ENCODE assay signal across 8 cellular contexts in genomic region chr2:165877565-165878550, GRCh38.
DNase-seq lines count a peak whose midpoint lies in the region; ATAC-seq and TF ChIP-seq lines count a peak whose summit lies in the region.
"Had no signal": no experiment of that assay in that cellular context is flagged by ENCODE, and none has a peak within 500 bp of the region (broad histone marks: within the 10 kb centered on the region; RNA-seq: fewer than 3 reads in every experiment).

No MANE protein-coding gene starts in this region.

- POLR2A ChIA-PET in HEK293T (lab: Yijun Ruan, JAX): no interaction called here

- peak overlapping the region; percentile 48 to 70 for H3K27ac Mint-ChIP-seq in natural killer cell

- DNase-seq in NOMO-1 treated with DMSO at 0.1 percent for 48 hours (lab: John Stamatoyannopoulos, UW; ENCODE audit: unreplicated experiment) (peak; percentile 85), natural killer cell (no peak), DMS114 treated with DMSO at 0.1 percent for 48 hours (lab: John Stamatoyannopoulos, UW; ENCODE audit: unreplicated experiment) (no peak), HEK293T (ENCODE audit: extremely low spot score) (no peak), foreskin melanocyte (no peak)
- DNase-seq: caudate nucleus had no signal

- H3K4me1 Mint-ChIP-seq in natural killer cell: peaks cover 26 to 28% of the 10 kb centered on the region in 2 donors

- H3K9me3 Mint-ChIP-seq in natural killer cell: no peaks in the 10 kb centered on the region

- CTCF ChIA-PET in HEK293T (lab: Yijun Ruan, JAX): interaction anchor here (0.6 kb wide), 1 partner anchor 501 kb away, joined by 3 read pairs; no protein-coding TSS in a partner anchor

- peak overlapping the region; percentile 25 for H3K4me3 Mint-ChIP-seq in natural killer cell

- H3K36me3 Mint-ChIP-seq in natural killer cell: peaks cover 13% of the 10 kb centered on the region

- ATAC-seq in GM18868 (IDR thresholded peaks at IDR 0.05; ENCODE audit: unreplicated experiment) (peak; percentile 70), HG02610 (IDR thresholded peaks at IDR 0.05; ENCODE audit: unreplicated experiment) (peak; percentile 76), natural killer cell (peak; percentile 60 to 76 (median 66))

- no peak for TF ChIP-seq CTCF in natural killer cell (IDR thresholded peaks at IDR 0.05)

- H3K27me3 Mint-ChIP-seq in natural killer cell (ENCODE audit: low read depth in 2 of 2): no peaks in the 10 kb centered on the region

- intact Hi-C loops in natural killer cell (cut with micrococcal nuclease): no loop called here

TF ChIP-seq in HEK293T, 16 proteins besides CTCF, POLR2A, EP300 and RAD21:
- TF ChIP-seq ZNF384 (IDR thresholded peaks at IDR 0.05): no peak
- no peak for TF ChIP-seq NFRKB (IDR thresholded peaks at IDR 0.05)
- TF ChIP-seq LEF1 (IDR thresholded peaks at IDR 0.05; ENCODE audit: borderline replicate concordance): no peak
- TF ChIP-seq, protein P1, sequence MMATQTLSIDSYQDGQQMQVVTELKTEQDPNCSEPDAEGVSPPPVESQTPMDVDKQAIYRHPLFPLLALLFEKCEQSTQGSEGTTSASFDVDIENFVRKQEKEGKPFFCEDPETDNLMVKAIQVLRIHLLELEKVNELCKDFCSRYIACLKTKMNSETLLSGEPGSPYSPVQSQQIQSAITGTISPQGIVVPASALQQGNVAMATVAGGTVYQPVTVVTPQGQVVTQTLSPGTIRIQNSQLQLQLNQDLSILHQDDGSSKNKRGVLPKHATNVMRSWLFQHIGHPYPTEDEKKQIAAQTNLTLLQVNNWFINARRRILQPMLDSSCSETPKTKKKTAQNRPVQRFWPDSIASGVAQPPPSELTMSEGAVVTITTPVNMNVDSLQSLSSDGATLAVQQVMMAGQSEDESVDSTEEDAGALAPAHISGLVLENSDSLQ (IDR thresholded peaks at IDR 0.05): no peak
- no peak for TF ChIP-seq TARDBP (IDR thresholded peaks at IDR 0.05)
- no peak for TF ChIP-seq FOXM1 (IDR thresholded peaks at IDR 0.05; ENCODE audit: borderline replicate concordance)
TF ChIP-seq in HEK293T: peak in this region for 0.
